In genomic region chr22:49540084-49540483, GRCh38 we compare ENCODE assay signal across 16 cellular contexts.
DNase-seq lines count a peak whose midpoint lies in the region; ATAC-seq and TF ChIP-seq lines count a peak whose summit lies in the region.
"Had no signal": no experiment of that assay in that cellular context is flagged by ENCODE, and none has a peak within 500 bp of the region (broad histone marks: within the 10 kb centered on the region; RNA-seq: fewer than 3 reads in every experiment).

No MANE protein-coding gene starts in this region.

- no peaks in the 10 kb centered on the region for H3K9me3 Mint-ChIP-seq in CD8-positive, alpha-beta T cell
- H3K9me3 Mint-ChIP-seq: CD4-positive, alpha-beta memory T cell; H9 had no signal

- no peaks in the 10 kb centered on the region for H3K4me1 ChIP-seq in CD8-positive, alpha-beta T cell (ENCODE audit: insufficient read depth, low read length)
- H3K4me1 ChIP-seq in osteoblast (ENCODE audit: insufficient read depth, low read length): no peaks in the 10 kb centered on the region
- no peaks in the 10 kb centered on the region for H3K4me1 ChIP-seq in tibial artery
- H3K4me1 ChIP-seq: BE2C had no signal

- no peaks in the 10 kb centered on the region for H3K79me2 ChIP-seq in osteoblast (ENCODE audit: insufficient read depth, low read length)

- no peaks in the 10 kb centered on the region for H3K36me3 Mint-ChIP-seq in CD8-positive, alpha-beta T cell

- ATAC-seq in CD8-positive, alpha-beta T cell: no peak
- ATAC-seq in GM19463 (IDR thresholded peaks at IDR 0.05; ENCODE audit: unreplicated experiment) (no peak), GM21825 (IDR thresholded peaks at IDR 0.05; ENCODE audit: unreplicated experiment) (no peak)

- H3K27me3 ChIP-seq in CD8-positive, alpha-beta T cell (ENCODE audit: insufficient read depth, low read length): no peaks in the 10 kb centered on the region
- H3K27me3 ChIP-seq in osteoblast (ENCODE audit: insufficient read depth, low read length) (no peaks in the 10 kb centered on the region), tibial artery (peaks cover 0 to 13% of the 10 kb centered on the region in 2 donors)
- H3K27me3 ChIP-seq: BE2C had no signal

- H2AFZ ChIP-seq in osteoblast (ENCODE audit: low read length): no peak overlapping the region

- TF ChIP-seq CTCF in CD8-positive, alpha-beta T cell (IDR thresholded peaks at IDR 0.05): no peak
- TF ChIP-seq CTCF in VCaP (conservative IDR thresholded peaks at IDR 0.05): no peak
- TF ChIP-seq CTCF in osteoblast (IDR thresholded peaks at IDR 0.05; ENCODE audit: extremely low read depth, low read depth, low read length): no peak
- no peak for TF ChIP-seq CTCF in tibial artery (IDR thresholded peaks at IDR 0.05)
- TF ChIP-seq CTCF in RWPE1 (conservative IDR thresholded peaks at IDR 0.05; ENCODE audit: low read depth): no peak

- no peak overlapping the region for H3K4me3 ChIP-seq in CD8-positive, alpha-beta T cell (ENCODE audit: low read depth, low read length)
- H3K4me3 ChIP-seq in osteoblast (ENCODE audit: insufficient read depth, low read length) (no peak overlapping the region), tibial artery (no peak overlapping the region)

- no peaks in the 10 kb centered on the region for H4K20me1 ChIP-seq in osteoblast (ENCODE audit: insufficient read depth, low read length)

- H3K4me2 ChIP-seq in osteoblast (ENCODE audit: insufficient read depth, low read length): no peak overlapping the region

- no peaks in the 10 kb centered on the region for H3K27me3 Mint-ChIP-seq in CD8-positive, alpha-beta T cell (ENCODE audit: low read depth)
- H3K27me3 Mint-ChIP-seq: CD4-positive, alpha-beta memory T cell had no signal

- no peaks in the 10 kb centered on the region for H3K4me1 Mint-ChIP-seq in CD8-positive, alpha-beta T cell (ENCODE audit: low read depth)

- CTCF ChIA-PET in CD8-positive, alpha-beta T cell (lab: Charles Lee): no interaction called here
- CTCF ChIA-PET in RWPE1 (lab: Yijun Ruan, JAX): no interaction called here

- no peak overlapping the region for H3K4me3 Mint-ChIP-seq in CD8-positive, alpha-beta T cell
- H3K4me3 Mint-ChIP-seq: CD4-positive, alpha-beta memory T cell; H9 had no signal

- no peak overlapping the region for H3K27ac ChIP-seq in CD8-positive, alpha-beta T cell (ENCODE audit: low read depth, low read length)
- H3K27ac ChIP-seq in VCaP (peak overlapping the region; percentile 36), osteoblast (ENCODE audit: low read depth, low read length) (no peak overlapping the region), tibial artery (no peak overlapping the region), RWPE1 (no peak overlapping the region)
- H3K27ac ChIP-seq: C4-2B had no signal

- peak overlapping the region; percentile 35 for H3K27ac Mint-ChIP-seq in CD8-positive, alpha-beta T cell
- H3K27ac Mint-ChIP-seq: H9 had no signal

- intact Hi-C loops in CD8-positive, alpha-beta T cell (cut with DNase I, micrococcal nuclease): no loop called here
- intact Hi-C loops in tibial artery (cut with DNase I; ENCODE audit: low total_unique reads): no loop called here

- no peak for DNase-seq in CD8-positive, alpha-beta T cell
- peak; percentile 61 for DNase-seq in osteoblast (ENCODE audit: insufficient read length, low spot score, missing footprints)
- DNase-seq in tibial artery: peak; percentile 5 to 25
- DNase-seq in RWPE1 (ENCODE audit: low spot score): no peak
- DNase-seq: ACHN; BE2C; Calu3; CD4-positive, alpha-beta memory T cell; DMS79 treated with DMSO at 0.1 percent for 48 hours; GF-D8; H9; IMR-90 had no signal

- no peaks in the 10 kb centered on the region for H3K36me3 ChIP-seq in CD8-positive, alpha-beta T cell (ENCODE audit: insufficient read depth, low read length)
- H3K36me3 ChIP-seq in osteoblast (ENCODE audit: insufficient read depth, low read length) (no peaks in the 10 kb centered on the region), tibial artery (no peaks in the 10 kb centered on the region)
- H3K36me3 ChIP-seq: BE2C had no signal

- H3K9me3 ChIP-seq in CD8-positive, alpha-beta T cell (ENCODE audit: low read length): no peaks in the 10 kb centered on the region
- no peaks in the 10 kb centered on the region for H3K9me3 ChIP-seq in osteoblast (ENCODE audit: low read depth, low read length)
- H3K9me3 ChIP-seq in tibial artery: no peaks in the 10 kb centered on the region
- H3K9me3 ChIP-seq: BE2C had no signal

- POLR2A ChIA-PET in CD8-positive, alpha-beta T cell (lab: Charles Lee): no interaction called here
- POLR2A ChIA-PET in RWPE1 (lab: Yijun Ruan, JAX; ENCODE audit: low non-redundant PET): no interaction called here

Comparison
In these comparisons a context has a peak if more than half of its experiments do, and no peak if none do; other contexts are left out.
1. DNase-seq: peak in osteoblast (single experiment) and tibial artery (2 of 2); none in CD8-positive, alpha-beta T cell (0 of 7) and RWPE1 (single experiment).